ENCODE assay signal across 1 cellular context in the genomic region with DNA sequence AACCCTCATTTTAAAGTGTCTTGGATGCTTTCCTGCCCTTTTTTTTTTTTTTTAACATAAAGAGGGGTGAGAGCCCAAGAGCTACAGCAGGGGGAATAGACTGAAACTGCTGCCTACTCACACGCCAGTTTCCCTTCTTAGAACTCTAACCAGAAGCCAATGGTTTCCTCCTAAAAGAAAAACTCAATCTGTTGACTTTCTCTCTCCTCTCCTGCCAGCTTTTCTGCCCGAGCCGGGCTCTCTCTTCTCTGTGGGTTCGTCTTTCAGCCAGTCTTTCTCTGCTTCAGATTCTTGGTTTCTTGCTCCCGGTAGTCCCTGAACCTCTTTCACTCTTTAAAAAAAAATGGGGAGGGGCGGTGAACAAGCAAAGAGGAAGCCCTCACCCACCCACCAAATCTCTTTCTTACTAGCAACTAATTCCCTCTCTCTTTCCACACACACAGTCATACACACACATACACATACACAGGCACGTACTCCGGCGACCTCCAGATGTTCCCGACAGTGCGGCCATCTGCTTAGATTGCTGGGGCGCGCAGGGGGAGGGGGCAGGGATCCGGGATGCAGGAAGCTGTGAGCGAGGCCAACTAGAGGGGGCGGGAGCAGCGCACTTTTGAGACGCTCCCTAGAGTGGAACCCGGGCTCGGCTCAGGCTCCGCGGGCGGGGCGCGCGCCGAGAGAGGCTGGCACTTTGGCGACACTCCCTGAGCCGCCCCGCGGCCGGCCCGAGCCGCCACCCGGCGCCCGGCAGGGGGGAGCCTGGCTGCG.
TF ChIP-seq lines count a peak whose summit lies in the region.

No MANE protein-coding gene starts in this region.

TF ChIP-seq in HEK293, 187 proteins besides CTCF, POLR2A, EP300 and RAD21 (continued from another document and continues in another):
- TF ChIP-seq, protein P1, sequence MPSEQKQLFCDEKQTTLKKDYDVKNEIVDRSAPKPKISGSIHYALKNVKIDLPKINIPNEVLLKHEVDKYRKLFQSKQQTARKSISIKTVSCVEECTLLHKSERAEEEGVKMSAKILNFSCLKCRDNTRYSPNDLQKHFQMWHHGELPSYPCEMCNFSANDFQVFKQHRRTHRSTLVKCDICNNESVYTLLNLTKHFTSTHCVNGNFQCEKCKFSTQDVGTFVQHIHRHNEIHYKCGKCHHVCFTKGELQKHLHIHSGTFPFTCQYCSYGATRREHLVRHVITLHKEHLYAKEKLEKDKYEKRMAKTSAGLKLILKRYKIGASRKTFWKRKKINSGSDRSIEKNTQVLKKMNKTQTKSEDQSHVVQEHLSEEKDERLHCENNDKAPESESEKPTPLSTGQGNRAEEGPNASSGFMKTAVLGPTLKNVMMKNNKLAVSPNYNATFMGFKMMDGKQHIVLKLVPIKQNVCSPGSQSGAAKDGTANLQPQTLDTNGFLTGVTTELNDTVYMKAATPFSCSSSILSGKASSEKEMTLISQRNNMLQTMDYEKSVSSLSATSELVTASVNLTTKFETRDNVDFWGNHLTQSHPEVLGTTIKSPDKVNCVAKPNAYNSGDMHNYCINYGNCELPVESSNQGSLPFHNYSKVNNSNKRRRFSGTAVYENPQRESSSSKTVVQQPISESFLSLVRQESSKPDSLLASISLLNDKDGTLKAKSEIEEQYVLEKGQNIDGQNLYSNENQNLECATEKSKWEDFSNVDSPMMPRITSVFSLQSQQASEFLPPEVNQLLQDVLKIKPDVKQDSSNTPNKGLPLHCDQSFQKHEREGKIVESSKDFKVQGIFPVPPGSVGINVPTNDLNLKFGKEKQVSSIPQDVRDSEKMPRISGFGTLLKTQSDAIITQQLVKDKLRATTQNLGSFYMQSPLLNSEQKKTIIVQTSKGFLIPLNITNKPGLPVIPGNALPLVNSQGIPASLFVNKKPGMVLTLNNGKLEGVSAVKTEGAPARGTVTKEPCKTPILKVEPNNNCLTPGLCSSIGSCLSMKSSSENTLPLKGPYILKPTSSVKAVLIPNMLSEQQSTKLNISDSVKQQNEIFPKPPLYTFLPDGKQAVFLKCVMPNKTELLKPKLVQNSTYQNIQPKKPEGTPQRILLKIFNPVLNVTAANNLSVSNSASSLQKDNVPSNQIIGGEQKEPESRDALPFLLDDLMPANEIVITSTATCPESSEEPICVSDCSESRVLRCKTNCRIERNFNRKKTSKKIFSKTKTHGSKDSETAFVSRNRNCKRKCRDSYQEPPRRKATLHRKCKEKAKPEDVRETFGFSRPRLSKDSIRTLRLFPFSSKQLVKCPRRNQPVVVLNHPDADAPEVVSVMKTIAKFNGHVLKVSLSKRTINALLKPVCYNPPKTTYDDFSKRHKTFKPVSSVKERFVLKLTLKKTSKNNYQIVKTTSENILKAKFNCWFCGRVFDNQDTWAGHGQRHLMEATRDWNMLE (tag by site-specific recombination; conservative IDR thresholded peaks at IDR 0.05; ENCODE audit: low read depth), result no peak
- TF ChIP-seq ZFHX2 (tag by site-specific recombination; conservative IDR thresholded peaks at IDR 0.05) (peak; percentile 67), ZNF311 (tag by site-specific recombination; IDR thresholded peaks at IDR 0.05; ENCODE audit: borderline replicate concordance) (no peak), ZNF211 (tag by site-specific recombination; IDR thresholded peaks at IDR 0.05; ENCODE audit: low read depth) (no peak), ZNF558 (tag by site-specific recombination; IDR thresholded peaks at IDR 0.05) (no peak), PRDM1 (tag by site-specific recombination; IDR thresholded peaks at IDR 0.05) (peak; percentile 48; the same call in 1 of the 2 replicates), ZNF791 (tag by site-specific recombination; IDR thresholded peaks at IDR 0.05) (no peak), ZNF510 (tag by site-specific recombination; IDR thresholded peaks at IDR 0.05; ENCODE audit: insufficient replicate concordance) (no peak), FEZF1 (tag by site-specific recombination; IDR thresholded peaks at IDR 0.05) (no peak), ZNF341 (tag by site-specific recombination; IDR thresholded peaks at IDR 0.05; ENCODE audit: low read depth) (peak; percentile 89), ZNF747 (tag by site-specific recombination; IDR thresholded peaks at IDR 0.05) (no peak), ZNF26 (tag by site-specific recombination; IDR thresholded peaks at IDR 0.05) (no peak), RBAK (tag by site-specific recombination; IDR thresholded peaks at IDR 0.05) (no peak), ZNF692 (tag by site-specific recombination; IDR thresholded peaks at IDR 0.05) (peak; percentile 41; the same call in 1 of the 2 replicates), ZNF544 (tag by site-specific recombination; IDR thresholded peaks at IDR 0.05) (no peak), PRDM6 (tag by site-specific recombination; IDR thresholded peaks at IDR 0.05) (no peak), ZNF610 (tag by site-specific recombination; IDR thresholded peaks at IDR 0.05; ENCODE audit: borderline replicate concordance) (no peak), ZNF596 (tag by site-specific recombination; IDR thresholded peaks at IDR 0.05) (no peak; the same call in 1 of the 2 replicates), ZEB2 (tag by site-specific recombination; IDR thresholded peaks at IDR 0.05) (peak; percentile 78), ZNF394 (tag by site-specific recombination; IDR thresholded peaks at IDR 0.05; ENCODE audit: borderline replicate concordance) (no peak), ZSCAN18 (tag by site-specific recombination; IDR thresholded peaks at IDR 0.05) (no peak), BCL11A (tag by site-specific recombination; IDR thresholded peaks at IDR 0.05; ENCODE audit: low read depth) (peak; percentile 43; the same call in 1 of the 2 replicates), ZNF324 (tag by site-specific recombination; IDR thresholded peaks at IDR 0.05) (peak; percentile 25; the same call in 1 of the 2 replicates), ZNF621 (tag by site-specific recombination; IDR thresholded peaks at IDR 0.05) (no peak), ZBTB26 (tag by site-specific recombination; optimal IDR thresholded peaks at IDR 0.05) (peak; percentile 84), PBX3 (CRISPR knock-in tag; IDR thresholded peaks at IDR 0.05) (no peak), SCRT1 (tag by site-specific recombination; IDR thresholded peaks at IDR 0.05; ENCODE audit: borderline replicate concordance) (no peak), ZNF654 (tag by site-specific recombination; IDR thresholded peaks at IDR 0.05; ENCODE audit: low read depth) (no peak), ZNF488 (tag by site-specific recombination; IDR thresholded peaks at IDR 0.05) (no peak), ZNF302 (tag by site-specific recombination; IDR thresholded peaks at IDR 0.05; ENCODE audit: low read depth) (no peak), ZNF184 (tag by site-specific recombination; IDR thresholded peaks at IDR 0.05) (no peak)
- TF ChIP-seq, protein P2, sequence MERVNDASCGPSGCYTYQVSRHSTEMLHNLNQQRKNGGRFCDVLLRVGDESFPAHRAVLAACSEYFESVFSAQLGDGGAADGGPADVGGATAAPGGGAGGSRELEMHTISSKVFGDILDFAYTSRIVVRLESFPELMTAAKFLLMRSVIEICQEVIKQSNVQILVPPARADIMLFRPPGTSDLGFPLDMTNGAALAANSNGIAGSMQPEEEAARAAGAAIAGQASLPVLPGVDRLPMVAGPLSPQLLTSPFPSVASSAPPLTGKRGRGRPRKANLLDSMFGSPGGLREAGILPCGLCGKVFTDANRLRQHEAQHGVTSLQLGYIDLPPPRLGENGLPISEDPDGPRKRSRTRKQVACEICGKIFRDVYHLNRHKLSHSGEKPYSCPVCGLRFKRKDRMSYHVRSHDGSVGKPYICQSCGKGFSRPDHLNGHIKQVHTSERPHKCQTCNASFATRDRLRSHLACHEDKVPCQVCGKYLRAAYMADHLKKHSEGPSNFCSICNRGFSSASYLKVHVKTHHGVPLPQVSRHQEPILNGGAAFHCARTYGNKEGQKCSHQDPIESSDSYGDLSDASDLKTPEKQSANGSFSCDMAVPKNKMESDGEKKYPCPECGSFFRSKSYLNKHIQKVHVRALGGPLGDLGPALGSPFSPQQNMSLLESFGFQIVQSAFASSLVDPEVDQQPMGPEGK (tag by site-specific recombination; IDR thresholded peaks at IDR 0.05), result peak; percentile 91
- TF ChIP-seq, protein P3, sequence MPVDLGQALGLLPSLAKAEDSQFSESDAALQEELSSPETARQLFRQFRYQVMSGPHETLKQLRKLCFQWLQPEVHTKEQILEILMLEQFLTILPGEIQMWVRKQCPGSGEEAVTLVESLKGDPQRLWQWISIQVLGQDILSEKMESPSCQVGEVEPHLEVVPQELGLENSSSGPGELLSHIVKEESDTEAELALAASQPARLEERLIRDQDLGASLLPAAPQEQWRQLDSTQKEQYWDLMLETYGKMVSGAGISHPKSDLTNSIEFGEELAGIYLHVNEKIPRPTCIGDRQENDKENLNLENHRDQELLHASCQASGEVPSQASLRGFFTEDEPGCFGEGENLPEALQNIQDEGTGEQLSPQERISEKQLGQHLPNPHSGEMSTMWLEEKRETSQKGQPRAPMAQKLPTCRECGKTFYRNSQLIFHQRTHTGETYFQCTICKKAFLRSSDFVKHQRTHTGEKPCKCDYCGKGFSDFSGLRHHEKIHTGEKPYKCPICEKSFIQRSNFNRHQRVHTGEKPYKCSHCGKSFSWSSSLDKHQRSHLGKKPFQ (tag by site-specific recombination; IDR thresholded peaks at IDR 0.05), result no peak
- TF ChIP-seq, protein P4, sequence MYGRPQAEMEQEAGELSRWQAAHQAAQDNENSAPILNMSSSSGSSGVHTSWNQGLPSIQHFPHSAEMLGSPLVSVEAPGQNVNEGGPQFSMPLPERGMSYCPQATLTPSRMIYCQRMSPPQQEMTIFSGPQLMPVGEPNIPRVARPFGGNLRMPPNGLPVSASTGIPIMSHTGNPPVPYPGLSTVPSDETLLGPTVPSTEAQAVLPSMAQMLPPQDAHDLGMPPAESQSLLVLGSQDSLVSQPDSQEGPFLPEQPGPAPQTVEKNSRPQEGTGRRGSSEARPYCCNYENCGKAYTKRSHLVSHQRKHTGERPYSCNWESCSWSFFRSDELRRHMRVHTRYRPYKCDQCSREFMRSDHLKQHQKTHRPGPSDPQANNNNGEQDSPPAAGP (tag by site-specific recombination; IDR thresholded peaks at IDR 0.05), result no peak; the same call in 1 of the 2 replicates
